In genomic region chr5:8943301-8943700, GRCh38 we compare ENCODE assay signal across 28 cellular contexts.
DNase-seq lines count a peak whose midpoint lies in the region; TF ChIP-seq lines count a peak whose summit lies in the region.
"Had no signal": no experiment of that assay in that cellular context is flagged by ENCODE, and none has a peak within 500 bp of the region (broad histone marks: within the 10 kb centered on the region; RNA-seq: fewer than 3 reads in every experiment).

No MANE protein-coding gene starts in this region.

- no peaks in the 10 kb centered on the region for H3K27me3 ChIP-seq in esophagus squamous epithelium
- H3K27me3 ChIP-seq: heart left ventricle, neural progenitor cell, SJSA1, testis had no signal

- peaks cover 0 to 11% (median 0%) of the 10 kb centered on the region in 3 donors for H3K9me3 ChIP-seq in esophagus squamous epithelium
- H3K9me3 ChIP-seq: SJSA1, testis had no signal

- peaks cover 24% of the 10 kb centered on the region for H3K9me3 Mint-ChIP-seq in osteocyte (ENCODE audit: unreplicated experiment)

- DNase-seq in HT1080 (ENCODE audit: low read depth) (peak; percentile 12), brain pericyte (ENCODE audit: low read depth, low spot score) (peak; percentile 4), hepatic stellate cell (ENCODE audit: low spot score) (peak; percentile 8), osteocyte (ENCODE audit: extremely low spot score, unreplicated experiment) (no peak), H4 (ENCODE audit: low spot score) (no peak), esophagus squamous epithelium (lab: John Stamatoyannopoulos, UW) (no peak), AG20443 (ENCODE audit: low spot score) (no peak)
- DNase-seq: activated B cell treated with CpG ODN at 0.5 μM for 24 hours; AML-193; anterior cingulate cortex; CD4-positive, alpha-beta T cell; central memory CD4-positive, alpha-beta T cell; dermis blood vessel endothelial cell; heart left ventricle; kidney glomerular epithelial cell; NCI-H1092; NCI-H2029 treated with DMSO at 0.1 percent for 48 hours; NCI-H2227 treated with DMSO at 0.1 percent for 48 hours; NCI-H69; stimulated activated naive CD8-positive, alpha-beta T cell treated with anti-CD3 and anti-CD28 coated beads, Interleukin-15, Interleukin-2, amounts not matched to agents 100 U/mL and 50 U/mL, for 24 hours; T-cell; testis had no signal

- H3K4me3 ChIP-seq in esophagus squamous epithelium = no peak overlapping the region
- H3K4me3 ChIP-seq: GM23338, heart left ventricle, neural progenitor cell, SJSA1, testis had no signal

- no peaks in the 10 kb centered on the region for H3K27me3 Mint-ChIP-seq in osteocyte (ENCODE audit: unreplicated experiment)
- H3K27me3 Mint-ChIP-seq: activated B cell treated with CpG ODN at 0.5 μM for 24 hours; CD4-positive, alpha-beta T cell; progenitor cell of endocrine pancreas; T-cell had no signal

- no peak overlapping the region for H3K4me3 Mint-ChIP-seq in osteocyte (ENCODE audit: unreplicated experiment)
- H3K4me3 Mint-ChIP-seq: activated B cell treated with CpG ODN at 0.5 μM for 24 hours; CD4-positive, alpha-beta T cell; GM23338; neural progenitor cell; T-cell had no signal

- intact Hi-C loops in esophagus squamous epithelium (cut with DNase I) = no loop called here

- TF ChIP-seq CTCF in osteocyte (IDR thresholded peaks at IDR 0.05) = no peak
- no peak for TF ChIP-seq CTCF in esophagus squamous epithelium (IDR thresholded peaks at IDR 0.05)

- H3K36me3 Mint-ChIP-seq in osteocyte (ENCODE audit: unreplicated experiment) = peaks cover 2% of the 10 kb centered on the region
- H3K36me3 Mint-ChIP-seq: neural progenitor cell, T-cell had no signal

- no peaks in the 10 kb centered on the region for H3K4me1 Mint-ChIP-seq in osteocyte (ENCODE audit: unreplicated experiment)
- H3K4me1 Mint-ChIP-seq: activated B cell treated with CpG ODN at 0.5 μM for 24 hours, GM23338, T-cell had no signal

- no peaks in the 10 kb centered on the region for H3K4me1 ChIP-seq in esophagus squamous epithelium
- H3K4me1 ChIP-seq: heart left ventricle, neural progenitor cell, SJSA1, testis had no signal

- TF ChIP-seq POLR2A in esophagus squamous epithelium (IDR thresholded peaks at IDR 0.05) = no peak

- H3K36me3 ChIP-seq in esophagus squamous epithelium = no peaks in the 10 kb centered on the region
- H3K36me3 ChIP-seq: heart left ventricle, neural progenitor cell, SJSA1 had no signal

- H3K27ac ChIP-seq in esophagus squamous epithelium = no peak overlapping the region
- H3K27ac ChIP-seq: heart left ventricle, neural progenitor cell, SJSA1, testis had no signal

- WGBS in esophagus squamous epithelium, 2 donors = 48 to 66% methylated on average over 3 of the region's 3 CpGs

- no peak overlapping the region for H3K27ac Mint-ChIP-seq in osteocyte (ENCODE audit: unreplicated experiment)
- H3K27ac Mint-ChIP-seq: activated B cell treated with CpG ODN at 0.5 μM for 24 hours; activated naive CD4-positive, alpha-beta T cell treated with anti-CD3 and anti-CD28 coated beads, Interleukin-2, amount 50 U/mL, for 72 hours; activated T-helper 2 cell treated with anti-CD3 and anti-CD28 coated beads, Interferon-gamma antibody, Interleukin-2, Interleukin-4, amounts not matched to agents 10 μg/mL and 5 μg/mL and 100 μg/mL, durations not matched to agents 14 hours and 24 hours and 36 hours; CD4-positive, alpha-beta T cell; GM23338; neural progenitor cell; progenitor cell of endocrine pancreas; T-cell had no signal

Comparison
In these comparisons a context has a peak if more than half of its experiments do, and no peak if none do; other contexts are left out.
1. DNase-seq: peak in HT1080 (single experiment), brain pericyte (single experiment) and hepatic stellate cell (single experiment); none in osteocyte (single experiment), H4 (single experiment), esophagus squamous epithelium (single experiment) and AG20443 (single experiment).